Comparison of ENCODE assay signal across 8 cellular contexts in genomic region chr7:131011976-131012375, GRCh38.
DNase-seq lines count a peak whose midpoint lies in the region; ATAC-seq, FAIRE-seq and TF ChIP-seq lines count a peak whose summit lies in the region.

No MANE protein-coding gene starts in this region.

- H3K27me3 Mint-ChIP-seq in IgD-negative memory B cell = no peaks in the 10 kb centered on the region

- no TSS peak for BruUV-seq in A673 (replicated peaks; lab: Mats Ljungman, UMichigan)

- DNase-seq in A673 (ENCODE audit: low spot score) (peak; percentile 89), astrocyte of the spinal cord (ENCODE audit: low read depth, low spot score) (peak; percentile 77), kidney (no peak), GM12892 (ENCODE audit: insufficient read length) (no peak), NCI-H2081 treated with DMSO at 0.1 percent for 48 hours (lab: John Stamatoyannopoulos, UW) (no peak)

- no peaks in the 10 kb centered on the region for H3K9me3 Mint-ChIP-seq in IgD-negative memory B cell

- no peaks in the 10 kb centered on the region for H3K36me3 ChIP-seq in A673 (ENCODE audit: insufficient read depth, low read length, poor library complexity, severe bottlenecking)
- peaks cover 0 to 2% of the 10 kb centered on the region in 2 donors for H3K36me3 ChIP-seq in kidney (ENCODE audit: control insufficient read depth in 1 of 2, insufficient read depth in 2 of 2, low read length in 2 of 2)

- H3K9me3 ChIP-seq in A673 (ENCODE audit: low read depth, low read length, poor library complexity, severe bottlenecking) (no peaks in the 10 kb centered on the region), kidney (ENCODE audit: control insufficient read depth in 1 of 2, low read length in 2 of 2) (no peaks in the 10 kb centered on the region)

- H3K4me3 Mint-ChIP-seq in IgD-negative memory B cell = peak overlapping the region in 2 of 4 donors; percentile 63 to 85

- H3K27ac Mint-ChIP-seq in IgD-negative memory B cell = peak overlapping the region; percentile 56 to 89 (median 74)

- no peak overlapping the region for H3K9ac ChIP-seq in kidney (ENCODE audit: low read length in 2 of 2)

- no peak for ATAC-seq in HG02571 (IDR thresholded peaks at IDR 0.05; ENCODE audit: unreplicated experiment)
- ATAC-seq in HG03095 (IDR thresholded peaks at IDR 0.05; ENCODE audit: unreplicated experiment) = no peak

- in situ Hi-C loops in astrocyte of the spinal cord (cut with HindIII; ENCODE audit: low sequenced_read_pairs) = no loop called here

- H3K36me3 Mint-ChIP-seq in IgD-negative memory B cell = peaks cover 3% of the 10 kb centered on the region

- H3K4me1 ChIP-seq in A673 (ENCODE audit: insufficient read depth, low read length, poor library complexity, severe bottlenecking) (peaks cover 99% of the 10 kb centered on the region), kidney (ENCODE audit: control insufficient read depth in 1 of 2, insufficient read depth in 1 of 2, low read depth in 1 of 2, low read length in 2 of 2) (peaks cover 56 to 65% of the 10 kb centered on the region in 2 donors)

- FAIRE-seq in kidney (lab: Jason Lieb, UNC) = peak; percentile 88
- no peak for FAIRE-seq in GM12892 (lab: Jason Lieb, UNC)

- H3K4me3 ChIP-seq in A673 (ENCODE audit: low read depth, low read length, poor library complexity, severe bottlenecking) (no peak overlapping the region), astrocyte of the spinal cord (ENCODE audit: low read depth, low read length) (no peak overlapping the region), kidney (ENCODE audit: low read length in 2 of 2) (peak overlapping the region in 1 of 2 donors; percentile 0)

- no peak for TF ChIP-seq POLR2A in GM12892 (IDR thresholded peaks at IDR 0.05; ENCODE audit: low read depth, low read length)

- H3K27ac ChIP-seq in A673 (ENCODE audit: low read depth, low read length, poor library complexity, severe bottlenecking) (peak overlapping the region; percentile 95), kidney (ENCODE audit: low read depth in 2 of 2, low read length in 2 of 2) (peak overlapping the region; percentile 88)

- intact Hi-C loops in A673 (cut with micrococcal nuclease; ENCODE audit: unreplicated experiment) (no loop called here), kidney (cut with DNase I) (no loop called here)

- CTCF ChIA-PET in A673 (lab: Charles Lee) = interaction anchor here (0.7 kb wide), 1 partner anchor 11 kb away, joined by 8 read pairs; no protein-coding TSS in a partner anchor

- H3K27me3 ChIP-seq in A673 (replicated peaks; ENCODE audit: insufficient read depth, low read depth, low read length, poor library complexity) = no peaks in the 10 kb centered on the region

- TF ChIP-seq CTCF in A673 (conservative IDR thresholded peaks at IDR 0.05; ENCODE audit: low read depth, low read length) (no peak), astrocyte of the spinal cord (IDR thresholded peaks at IDR 0.05; ENCODE audit: low read depth, low read length) (no peak), kidney (IDR thresholded peaks at IDR 0.05; ENCODE audit: borderline replicate concordance, extremely low read depth, insufficient read depth) (no peak)

- POLR2A ChIA-PET in A673 (lab: Charles Lee; ENCODE audit: low non-redundant PET) = no interaction called here

- H3K4me1 Mint-ChIP-seq in IgD-negative memory B cell = peaks cover 67 to 85% (median 79%) of the 10 kb centered on the region in 3 donors

Comparison
In these comparisons a context has a peak if more than half of its experiments do, and no peak if none do; other contexts are left out.
1. DNase-seq: peak in A673 (single experiment) and astrocyte of the spinal cord (single experiment); none in kidney (single experiment), GM12892 (single experiment) and NCI-H2081 treated with DMSO at 0.1 percent for 48 hours (single experiment).